Comparison of ENCODE assay signal across 19 cellular contexts in genomic region chr6:34836451-34836850, GRCh38.
"Had no signal": no experiment of that assay in that cellular context is flagged by ENCODE, and none has a peak within 500 bp of the region (broad histone marks: within the 10 kb centered on the region; RNA-seq: fewer than 3 reads in every experiment).

No MANE protein-coding gene starts in this region.

- H3K4me3 Mint-ChIP-seq: activated CD4-positive, alpha-beta memory T cell treated with anti-CD3 and anti-CD28 coated beads for 36 hours; activated CD4-positive, alpha-beta T cell treated with anti-CD3 and anti-CD28 coated beads for 36 hours; endodermal cell; memory B cell; naive thymus-derived CD8-positive, alpha-beta T cell had no signal

- H3K27ac ChIP-seq: ascending aorta, breast epithelium, left ventricle myocardium inferior had no signal

- H3K27ac Mint-ChIP-seq: activated CD4-positive, alpha-beta T cell treated with anti-CD3 and anti-CD28 coated beads for 36 hours; naive thymus-derived CD8-positive, alpha-beta T cell; progenitor cell of endocrine pancreas had no signal

- H3K9me3 ChIP-seq: ascending aorta, breast epithelium, left ventricle myocardium inferior, upper lobe of left lung had no signal

- ATAC-seq: activated CD4-positive, alpha-beta T cell treated with anti-CD3 and anti-CD28 coated beads for 36 hours; naive thymus-derived CD8-positive, alpha-beta T cell; right cardiac atrium had no signal

- H3K9me3 Mint-ChIP-seq: activated CD4-positive, alpha-beta memory T cell treated with anti-CD3 and anti-CD28 coated beads for 36 hours; endodermal cell; memory B cell; naive thymus-derived CD8-positive, alpha-beta T cell had no signal

- DNase-seq: activated CD4-positive, alpha-beta memory T cell treated with anti-CD3 and anti-CD28 coated beads for 36 hours; activated CD4-positive, alpha-beta T cell treated with anti-CD3 and anti-CD28 coated beads for 36 hours; activated naive CD4-positive, alpha-beta T cell; cerebellar nuclear complex; endodermal cell; erythroblast; kidney; left ventricle myocardium inferior; naive thymus-derived CD8-positive, alpha-beta T cell; right cardiac atrium; small intestine; stimulated activated CD4-positive, alpha-beta T cell treated with anti-CD3 and anti-CD28 coated beads, Interleukin-4, amount 100 ng/mL, for 24 hours; stimulated activated naive CD4-positive, alpha-beta T cell treated with Interleukin-2 at 50 U/mL for 16 hours; T-helper 2 cell had no signal

- H3K4me3 ChIP-seq: ascending aorta, breast epithelium, left ventricle myocardium inferior, upper lobe of left lung had no signal

- H3K36me3 ChIP-seq: breast epithelium had no signal

- H3K27me3 Mint-ChIP-seq: activated CD4-positive, alpha-beta memory T cell treated with anti-CD3 and anti-CD28 coated beads for 36 hours; activated CD4-positive, alpha-beta T cell treated with anti-CD3 and anti-CD28 coated beads for 36 hours; memory B cell; naive thymus-derived CD8-positive, alpha-beta T cell; progenitor cell of endocrine pancreas had no signal

- H3K27me3 ChIP-seq: ascending aorta, breast epithelium, upper lobe of left lung had no signal

- H3K4me1 Mint-ChIP-seq: endodermal cell; memory B cell; naive thymus-derived CD8-positive, alpha-beta T cell had no signal

- H3K4me1 ChIP-seq: ascending aorta, breast epithelium had no signal
